19 cellular contexts compared by ENCODE assay signal in genomic region chr14:91845652-91846051, GRCh38.
"Had no signal": no experiment of that assay in that cellular context is flagged by ENCODE, and none has a peak within 500 bp of the region (broad histone marks: within the 10 kb centered on the region; RNA-seq: fewer than 3 reads in every experiment).

No MANE protein-coding gene starts in this region.

- H3K27ac Mint-ChIP-seq: stimulated activated memory B cell treated with anti-CD40 and anti-IgM and Interleukin-4, amounts not matched to agents 10 μg/mL and 1 μg/mL and 100 μg/mL, for 72 hours; stimulated activated naive CD8-positive, alpha-beta T cell treated with anti-CD3 and anti-CD28 coated beads, Interleukin-15, Interleukin-2, amounts not matched to agents 100 ng/mL and 50 ng/mL, for 24 hours had no signal

- H3K9me3 Mint-ChIP-seq: naive thymus-derived CD8-positive, alpha-beta T cell; stimulated activated memory B cell treated with anti-CD40 and anti-IgM and Interleukin-4, amounts not matched to agents 10 μg/mL and 1 μg/mL and 100 μg/mL, for 72 hours; stimulated activated naive CD8-positive, alpha-beta T cell treated with anti-CD3 and anti-CD28 coated beads, Interleukin-15, Interleukin-2, amounts not matched to agents 100 ng/mL and 50 ng/mL, for 24 hours had no signal

- H3K4me3 ChIP-seq: colonic mucosa, gastrocnemius medialis, spleen, thoracic aorta had no signal

- H3K4me1 ChIP-seq: colonic mucosa, gastrocnemius medialis had no signal

- H3K9me3 ChIP-seq: colonic mucosa, gastrocnemius medialis, neutrophil, spleen, thoracic aorta had no signal

- H3K27me3 ChIP-seq: colonic mucosa, spleen had no signal

- H3K36me3 ChIP-seq: colonic mucosa, gastrocnemius medialis, neutrophil, spleen, thoracic aorta had no signal

- H3K27ac ChIP-seq: colonic mucosa, gastrocnemius medialis, neutrophil, spleen, thoracic aorta had no signal

- H3K4me3 Mint-ChIP-seq: stimulated activated memory B cell treated with anti-CD40 and anti-IgM and Interleukin-4, amounts not matched to agents 10 μg/mL and 1 μg/mL and 100 μg/mL, for 72 hours; stimulated activated naive CD8-positive, alpha-beta T cell treated with anti-CD3 and anti-CD28 coated beads, Interleukin-15, Interleukin-2, amounts not matched to agents 100 ng/mL and 50 ng/mL, for 24 hours had no signal

- H3K27me3 Mint-ChIP-seq: naive thymus-derived CD8-positive, alpha-beta T cell; stimulated activated memory B cell treated with anti-CD40 and anti-IgM and Interleukin-4, amounts not matched to agents 10 μg/mL and 1 μg/mL and 100 μg/mL, for 72 hours; stimulated activated naive CD8-positive, alpha-beta T cell treated with anti-CD3 and anti-CD28 coated beads, Interleukin-15, Interleukin-2, amounts not matched to agents 100 ng/mL and 50 ng/mL, for 24 hours had no signal

- H3K36me3 Mint-ChIP-seq: stimulated activated memory B cell treated with anti-CD40 and anti-IgM and Interleukin-4, amounts not matched to agents 10 μg/mL and 1 μg/mL and 100 μg/mL, for 72 hours had no signal

- ATAC-seq: gastrocnemius medialis; left cardiac atrium; left ventricle myocardium superior; naive thymus-derived CD8-positive, alpha-beta T cell; sciatic nerve; stimulated activated memory B cell treated with anti-CD40 and anti-IgM and Interleukin-4, amounts not matched to agents 10 μg/mL and 1 μg/mL and 100 μg/mL, for 72 hours had no signal

- DNase-seq: colonic mucosa; dermis blood vessel endothelial cell; erythroblast; gastrocnemius medialis; left cardiac atrium; left ventricle myocardium superior; mesendoderm; naive thymus-derived CD8-positive, alpha-beta T cell; posterior cingulate gyrus; spleen; stimulated activated CD4-positive, alpha-beta T cell treated with anti-CD3 and anti-CD28 coated beads, Interleukin-15, amount 100 ng/mL, for 24 hours; stimulated activated CD4-positive, alpha-beta T cell treated with anti-CD3 and anti-CD28 coated beads, Interleukin-1b, Interleukin-23, amount 100 ng/mL, for 48 hours; stimulated activated CD4-positive, alpha-beta T cell treated with anti-CD3 and anti-CD28 coated beads, Interleukin-4, amount 100 ng/mL, for 24 hours; trophoblast cell had no signal
